In the genomic region with DNA sequence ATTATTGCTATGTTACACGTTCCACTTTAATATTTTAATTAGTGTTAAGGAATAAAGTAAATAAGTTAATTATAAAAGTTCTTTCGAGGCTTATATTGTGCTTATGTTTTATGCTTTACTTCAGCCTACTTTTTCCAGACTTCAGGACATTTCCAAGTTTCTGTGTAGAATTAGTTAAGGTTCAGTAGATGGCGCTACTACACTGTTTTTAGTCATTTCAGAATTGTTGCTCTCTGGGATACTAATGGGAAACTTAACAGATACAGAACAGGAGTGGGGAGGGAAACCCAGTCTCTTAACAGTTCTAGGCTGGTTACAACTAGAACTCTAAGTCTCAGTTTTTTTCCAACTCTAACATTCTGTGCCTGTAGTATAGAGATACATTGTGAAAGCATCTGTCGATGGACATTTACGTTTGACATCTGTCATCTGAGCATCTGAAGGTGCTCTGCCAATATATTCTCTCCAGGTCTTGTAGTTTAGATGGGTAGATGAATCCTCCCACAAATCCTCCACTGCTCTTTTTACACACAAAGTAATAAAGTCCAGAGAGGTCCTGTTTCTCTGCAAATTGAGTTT, we compare ENCODE assay signal across 7 cellular contexts. TPM values are rescaled to one million over a fixed set of nuclear protein-coding genes. Genes with fewer than 3 reads are reported as not detected.
DNase-seq lines count a peak whose midpoint lies in the region; ATAC-seq and TF ChIP-seq lines count a peak whose summit lies in the region.

No MANE protein-coding gene starts in this region.

- no peaks in the 10 kb centered on the region for H3K9me2 ChIP-seq in neural cell (ENCODE audit: insufficient read depth, low read length)

- H3K9me3 ChIP-seq in neural cell (ENCODE audit: low read length) = no peaks in the 10 kb centered on the region

- peak; percentile 86 for TF ChIP-seq RAD21 in neural cell (conservative IDR thresholded peaks at IDR 0.05)

- no peaks in the 10 kb centered on the region for H3K36me3 ChIP-seq in neural cell (ENCODE audit: insufficient read depth, low read length)

- H3K4me3 ChIP-seq in choroid plexus epithelial cell (ENCODE audit: low read depth, low read length) = no peak overlapping the region
- no peak overlapping the region for H3K4me3 ChIP-seq in neural cell (ENCODE audit: low read length)

- H3K27ac ChIP-seq in neural cell (ENCODE audit: low read length) = no peak overlapping the region

- DNase-seq in NCI-H2171 (lab: John Stamatoyannopoulos, UW) (peak; percentile 2), choroid plexus epithelial cell (ENCODE audit: low read depth) (peak; percentile 80), cortex of kidney (lab: John Stamatoyannopoulos, UW) (no peak)

- H3K27me3 ChIP-seq in neural cell (ENCODE audit: insufficient read depth, low read depth, low read length) = no peaks in the 10 kb centered on the region

- no peak overlapping the region for H3K9ac ChIP-seq in neural cell (ENCODE audit: low read length)

- ATAC-seq in GM18868 (IDR thresholded peaks at IDR 0.05; ENCODE audit: unreplicated experiment) (no peak), HG03196 (IDR thresholded peaks at IDR 0.05; ENCODE audit: unreplicated experiment) (no peak)

- no peak overlapping the region for H3K4me2 ChIP-seq in neural cell (ENCODE audit: low read length)

- H3F3A ChIP-seq in neural cell (ENCODE audit: insufficient read depth, low read length, poor library complexity, severe bottlenecking) = no peaks in the 10 kb centered on the region

- TF ChIP-seq CTCF in GM12873 (IDR thresholded peaks at IDR 0.05; ENCODE audit: insufficient read depth, low read depth, low read length, missing control alignments) (peak; percentile 40), choroid plexus epithelial cell (conservative IDR thresholded peaks at IDR 0.05; ENCODE audit: low read depth, low read length) (peak; percentile 62), neural cell (IDR thresholded peaks at IDR 0.05; ENCODE audit: poor library complexity, severe bottlenecking) (peak; percentile 82)

- no peak for TF ChIP-seq EP300 in neural cell (conservative IDR thresholded peaks at IDR 0.05; ENCODE audit: poor library complexity, severe bottlenecking)

- no peaks in the 10 kb centered on the region for H3K79me2 ChIP-seq in neural cell (replicated peaks; ENCODE audit: insufficient read depth, low read length)

- no peak overlapping the region for H2AFZ ChIP-seq in neural cell (ENCODE audit: low read depth, low read length)

- H4K20me1 ChIP-seq in neural cell (ENCODE audit: insufficient read depth) = no peaks in the 10 kb centered on the region

TF ChIP-seq in neural cell, 6 proteins besides CTCF, POLR2A, EP300 and RAD21:
- TF ChIP-seq EZH2 (IDR thresholded peaks at IDR 0.05; ENCODE audit: borderline replicate concordance, insufficient read depth, low read length, poor library complexity, severe bottlenecking) (no peak), SMC3 (conservative IDR thresholded peaks at IDR 0.05; ENCODE audit: poor library complexity) (peak; percentile 77)

RNA-seq across cellular contexts. Expression of a gene that starts 56.8 kb away (rescaled TPM):
- 26.8 and 28.8 TPM in 2 replicates for polyA plus RNA-seq in neural cell
- polyA minus RNA-seq in neural cell = 43.8 and 44.3 TPM in 2 replicates
